Comparison of ENCODE assay signal across 8 cellular contexts in the genomic region with DNA sequence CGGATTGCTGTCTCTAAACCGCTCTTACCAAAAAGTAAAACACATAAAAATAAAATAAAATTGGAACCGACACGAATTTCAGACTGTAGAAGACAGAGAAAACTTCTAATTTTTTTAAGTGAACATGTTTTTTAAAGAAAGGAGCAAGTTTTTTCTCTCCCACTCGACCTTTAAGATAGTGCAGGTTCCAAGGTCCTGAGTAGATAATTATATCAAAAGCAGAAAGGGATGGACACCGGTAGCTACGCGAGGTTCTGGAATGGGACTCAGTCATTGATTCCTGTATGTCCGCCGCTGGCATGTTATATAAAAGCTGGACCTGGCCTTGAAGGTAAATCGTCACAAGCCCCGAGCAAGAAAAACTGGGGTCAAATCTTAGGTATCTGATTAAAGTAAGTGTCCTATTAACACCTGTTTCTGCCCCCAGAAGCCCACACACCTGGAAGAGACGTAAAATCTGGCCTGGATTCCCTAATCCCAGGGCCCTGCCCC. TPM values are rescaled to one million over a fixed set of nuclear protein-coding genes. Genes with fewer than 3 reads are reported as not detected.
DNase-seq lines count a peak whose midpoint lies in the region; ATAC-seq and TF ChIP-seq lines count a peak whose summit lies in the region.

No MANE protein-coding gene starts in this region.

- peak overlapping the region; percentile 85 for H3K27ac ChIP-seq in HEK293 (ENCODE audit: extremely low read depth, low read depth, low read length)

- TF ChIP-seq CTCF in GM12864 (IDR thresholded peaks at IDR 0.05; ENCODE audit: low read depth, low read length, missing control alignments): no peak
- no peak for TF ChIP-seq CTCF in HEK293 (tag by site-specific recombination; IDR thresholded peaks at IDR 0.05)
- TF ChIP-seq CTCF in fibroblast of pulmonary artery (IDR thresholded peaks at IDR 0.05; ENCODE audit: low read length, missing control alignments): no peak

- peak; percentile 0 for ATAC-seq in sciatic nerve

- no peak for DNase-seq in GM12864 (ENCODE audit: low read depth)
- peak; percentile 78 for DNase-seq in SKM-1 (lab: John Stamatoyannopoulos, UW; ENCODE audit: unreplicated experiment)
- DNase-seq in fibroblast of pulmonary artery (ENCODE audit: low read depth): no peak
- DNase-seq in sciatic nerve (ENCODE audit: low spot score): no peak
- no peak for DNase-seq in HT-29 (ENCODE audit: low spot score)
- DNase-seq in stimulated activated CD4-positive, alpha-beta T cell treated with anti-CD3 and anti-CD28 coated beads, Interleukin-4, amount 100 ng/mL, for 1 hour: no peak
- no peak for DNase-seq in epidermal melanocyte (ENCODE audit: insufficient read length, low spot score)

- no peaks in the 10 kb centered on the region for H3K9me3 ChIP-seq in HEK293 (ENCODE audit: control insufficient read depth, insufficient read depth, low read depth, low read length)

- H3K4me1 ChIP-seq in HEK293 (ENCODE audit: control insufficient read depth, insufficient read depth, low read length): peaks cover 6% of the 10 kb centered on the region; the same call in 1 of the 2 replicates

- intact Hi-C loops in sciatic nerve (cut with DNase I): no loop called here

- H3K4me3 ChIP-seq in GM12864 (ENCODE audit: low read depth, low read length): peak overlapping the region; percentile 100
- H3K4me3 ChIP-seq in HEK293 (ENCODE audit: low read depth, low read length): peak overlapping the region; percentile 64
- H3K4me3 ChIP-seq in fibroblast of pulmonary artery (replicated peaks; ENCODE audit: low read depth, low read length): peak overlapping the region; percentile 83

- H3K36me3 ChIP-seq in HEK293 (ENCODE audit: control insufficient read depth in 2 of 2, insufficient read depth in 1 of 2, low read length in 2 of 2): no peaks in the 10 kb centered on the region

- CTCF ChIA-PET in HEK293 (lab: Yijun Ruan, JAX): interaction anchor here (0.6 to 2.7 kb wide), 8 partner anchors 16 to 155 kb away, joined by 3 to 10 read pairs (median 3); no protein-coding TSS in a partner anchor

- POLR2A ChIA-PET in HEK293 (lab: Yijun Ruan, JAX): interaction anchor here (0.7 to 2.0 kb wide), 10 partner anchors 9 to 245 kb away, joined by 3 to 13 read pairs (median 4); a partner anchor contains a TSS

TF ChIP-seq in HEK293, 187 proteins besides CTCF, POLR2A, EP300 and RAD21 (continues in another document):
- TF ChIP-seq ZNF350 (tag by site-specific recombination; IDR thresholded peaks at IDR 0.05) (no peak), EGR2 (tag by site-specific recombination; IDR thresholded peaks at IDR 0.05; ENCODE audit: low read depth) (peak; percentile 60; the same call in 1 of the 2 replicates), ZNF341 (tag by site-specific recombination; IDR thresholded peaks at IDR 0.05; ENCODE audit: low read depth) (0 out of 2 replicates have a peak, but pooled peaks have one; percentile 1), ZBTB20 (tag by site-specific recombination; IDR thresholded peaks at IDR 0.05) (no peak), ZNF175 (tag by site-specific recombination; IDR thresholded peaks at IDR 0.05) (no peak), ZBTB8A (tag by site-specific recombination; IDR thresholded peaks at IDR 0.05) (no peak), ZNF558 (tag by site-specific recombination; IDR thresholded peaks at IDR 0.05) (no peak), KLF10 (tag by site-specific recombination; IDR thresholded peaks at IDR 0.05) (peak; percentile 85), HOXD13 (CRISPR knock-in tag; IDR thresholded peaks at IDR 0.05; ENCODE audit: borderline replicate concordance) (no peak), ZNF132 (tag by site-specific recombination; IDR thresholded peaks at IDR 0.05; ENCODE audit: borderline replicate concordance) (no peak), YY1 (tag by site-specific recombination; IDR thresholded peaks at IDR 0.05) (peak; percentile 12; the same call in 1 of the 2 replicates), ZNF221 (tag by site-specific recombination; IDR thresholded peaks at IDR 0.05; ENCODE audit: borderline replicate concordance) (no peak), BCL11B (tag by site-specific recombination; IDR thresholded peaks at IDR 0.05; ENCODE audit: low read depth) (peak; percentile 9; the same call in 1 of the 2 replicates), ZNF791 (tag by site-specific recombination; IDR thresholded peaks at IDR 0.05) (no peak), ZNF354C (tag by site-specific recombination; IDR thresholded peaks at IDR 0.05; ENCODE audit: borderline replicate concordance, low read depth) (no peak), ZNF561 (tag by site-specific recombination; IDR thresholded peaks at IDR 0.05; ENCODE audit: borderline replicate concordance) (no peak), BCL11A (tag by site-specific recombination; IDR thresholded peaks at IDR 0.05; ENCODE audit: low read depth) (no peak), SCRT2 (tag by site-specific recombination; IDR thresholded peaks at IDR 0.05) (peak; percentile 69), ZSCAN30 (tag by site-specific recombination; IDR thresholded peaks at IDR 0.05) (no peak), GLI2 (tag by site-specific recombination; IDR thresholded peaks at IDR 0.05; ENCODE audit: borderline replicate concordance, low read depth) (no peak)
- TF ChIP-seq, protein P1, sequence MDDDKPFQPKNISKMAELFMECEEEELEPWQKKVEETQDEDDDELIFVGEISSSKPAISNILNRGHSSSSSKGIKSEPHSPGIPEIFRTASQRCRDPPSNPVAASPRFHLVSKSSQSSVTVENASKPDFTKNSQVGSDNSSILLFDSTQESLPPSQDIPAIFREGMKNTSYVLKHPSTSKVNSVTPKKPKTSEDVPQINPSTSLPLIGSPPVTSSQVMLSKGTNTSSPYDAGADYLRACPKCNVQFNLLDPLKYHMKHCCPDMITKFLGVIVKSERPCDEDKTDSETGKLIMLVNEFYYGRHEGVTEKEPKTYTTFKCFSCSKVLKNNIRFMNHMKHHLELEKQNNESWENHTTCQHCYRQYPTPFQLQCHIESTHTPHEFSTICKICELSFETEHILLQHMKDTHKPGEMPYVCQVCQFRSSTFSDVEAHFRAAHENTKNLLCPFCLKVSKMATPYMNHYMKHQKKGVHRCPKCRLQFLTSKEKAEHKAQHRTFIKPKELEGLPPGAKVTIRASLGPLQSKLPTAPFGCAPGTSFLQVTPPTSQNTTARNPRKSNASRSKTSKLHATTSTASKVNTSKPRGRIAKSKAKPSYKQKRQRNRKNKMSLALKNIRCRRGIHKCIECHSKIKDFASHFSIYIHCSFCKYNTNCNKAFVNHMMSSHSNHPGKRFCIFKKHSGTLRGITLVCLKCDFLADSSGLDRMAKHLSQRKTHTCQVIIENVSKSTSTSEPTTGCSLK (tag by site-specific recombination; IDR thresholded peaks at IDR 0.05): no peak
- TF ChIP-seq, protein P2, sequence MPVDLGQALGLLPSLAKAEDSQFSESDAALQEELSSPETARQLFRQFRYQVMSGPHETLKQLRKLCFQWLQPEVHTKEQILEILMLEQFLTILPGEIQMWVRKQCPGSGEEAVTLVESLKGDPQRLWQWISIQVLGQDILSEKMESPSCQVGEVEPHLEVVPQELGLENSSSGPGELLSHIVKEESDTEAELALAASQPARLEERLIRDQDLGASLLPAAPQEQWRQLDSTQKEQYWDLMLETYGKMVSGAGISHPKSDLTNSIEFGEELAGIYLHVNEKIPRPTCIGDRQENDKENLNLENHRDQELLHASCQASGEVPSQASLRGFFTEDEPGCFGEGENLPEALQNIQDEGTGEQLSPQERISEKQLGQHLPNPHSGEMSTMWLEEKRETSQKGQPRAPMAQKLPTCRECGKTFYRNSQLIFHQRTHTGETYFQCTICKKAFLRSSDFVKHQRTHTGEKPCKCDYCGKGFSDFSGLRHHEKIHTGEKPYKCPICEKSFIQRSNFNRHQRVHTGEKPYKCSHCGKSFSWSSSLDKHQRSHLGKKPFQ (tag by site-specific recombination; IDR thresholded peaks at IDR 0.05): no peak
- TF ChIP-seq, protein P3, sequence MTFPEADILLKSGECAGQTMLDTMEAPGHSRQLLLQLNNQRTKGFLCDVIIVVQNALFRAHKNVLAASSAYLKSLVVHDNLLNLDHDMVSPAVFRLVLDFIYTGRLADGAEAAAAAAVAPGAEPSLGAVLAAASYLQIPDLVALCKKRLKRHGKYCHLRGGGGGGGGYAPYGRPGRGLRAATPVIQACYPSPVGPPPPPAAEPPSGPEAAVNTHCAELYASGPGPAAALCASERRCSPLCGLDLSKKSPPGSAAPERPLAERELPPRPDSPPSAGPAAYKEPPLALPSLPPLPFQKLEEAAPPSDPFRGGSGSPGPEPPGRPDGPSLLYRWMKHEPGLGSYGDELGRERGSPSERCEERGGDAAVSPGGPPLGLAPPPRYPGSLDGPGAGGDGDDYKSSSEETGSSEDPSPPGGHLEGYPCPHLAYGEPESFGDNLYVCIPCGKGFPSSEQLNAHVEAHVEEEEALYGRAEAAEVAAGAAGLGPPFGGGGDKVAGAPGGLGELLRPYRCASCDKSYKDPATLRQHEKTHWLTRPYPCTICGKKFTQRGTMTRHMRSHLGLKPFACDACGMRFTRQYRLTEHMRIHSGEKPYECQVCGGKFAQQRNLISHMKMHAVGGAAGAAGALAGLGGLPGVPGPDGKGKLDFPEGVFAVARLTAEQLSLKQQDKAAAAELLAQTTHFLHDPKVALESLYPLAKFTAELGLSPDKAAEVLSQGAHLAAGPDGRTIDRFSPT (tag by site-specific recombination; IDR thresholded peaks at IDR 0.05): no peak
- TF ChIP-seq, protein P4, sequence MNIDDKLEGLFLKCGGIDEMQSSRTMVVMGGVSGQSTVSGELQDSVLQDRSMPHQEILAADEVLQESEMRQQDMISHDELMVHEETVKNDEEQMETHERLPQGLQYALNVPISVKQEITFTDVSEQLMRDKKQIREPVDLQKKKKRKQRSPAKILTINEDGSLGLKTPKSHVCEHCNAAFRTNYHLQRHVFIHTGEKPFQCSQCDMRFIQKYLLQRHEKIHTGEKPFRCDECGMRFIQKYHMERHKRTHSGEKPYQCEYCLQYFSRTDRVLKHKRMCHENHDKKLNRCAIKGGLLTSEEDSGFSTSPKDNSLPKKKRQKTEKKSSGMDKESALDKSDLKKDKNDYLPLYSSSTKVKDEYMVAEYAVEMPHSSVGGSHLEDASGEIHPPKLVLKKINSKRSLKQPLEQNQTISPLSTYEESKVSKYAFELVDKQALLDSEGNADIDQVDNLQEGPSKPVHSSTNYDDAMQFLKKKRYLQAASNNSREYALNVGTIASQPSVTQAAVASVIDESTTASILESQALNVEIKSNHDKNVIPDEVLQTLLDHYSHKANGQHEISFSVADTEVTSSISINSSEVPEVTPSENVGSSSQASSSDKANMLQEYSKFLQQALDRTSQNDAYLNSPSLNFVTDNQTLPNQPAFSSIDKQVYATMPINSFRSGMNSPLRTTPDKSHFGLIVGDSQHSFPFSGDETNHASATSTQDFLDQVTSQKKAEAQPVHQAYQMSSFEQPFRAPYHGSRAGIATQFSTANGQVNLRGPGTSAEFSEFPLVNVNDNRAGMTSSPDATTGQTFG (tag by site-specific recombination; IDR thresholded peaks at IDR 0.05; ENCODE audit: borderline replicate concordance): no peak

RNA-seq across cellular contexts. Expression of a gene that starts 0.5 kb away (rescaled TPM):
- total RNA-seq in sciatic nerve: 16.1 TPM
- 7.5 and 11.8 TPM in 2 replicates for total RNA-seq in HT-29 (2014; rRNA removed; shearing (Covaris generic))

RNA-seq across cellular contexts. Expression of a gene that starts 0.8 kb away (rescaled TPM):
- 7.2 TPM for total RNA-seq in sciatic nerve
- 3.6 and 5.0 TPM in 2 replicates for total RNA-seq in HT-29 (2014; rRNA removed; shearing (Covaris generic))
